Comparison of ENCODE assay signal across 1 cellular context in the genomic region with DNA sequence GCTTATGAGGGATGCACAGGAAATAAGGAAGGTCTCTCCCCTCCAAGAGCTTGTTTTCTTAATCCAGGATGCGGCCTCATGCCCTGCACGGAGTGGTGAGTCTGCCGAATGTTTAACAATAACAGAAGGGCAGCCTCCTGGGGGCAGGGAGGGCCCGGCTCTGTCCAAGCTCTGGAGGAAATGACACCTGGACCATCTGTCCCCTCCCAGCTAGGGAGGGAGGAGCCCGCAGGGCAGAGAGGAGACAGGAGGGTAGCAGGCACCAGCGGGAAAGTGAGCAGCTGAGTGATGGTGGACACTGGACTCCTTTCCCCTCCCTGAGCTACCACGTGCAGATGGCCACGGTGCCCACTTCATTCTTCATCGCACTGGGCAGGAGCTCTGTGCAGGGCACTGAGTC.
TF ChIP-seq lines count a peak whose summit lies in the region.

No MANE protein-coding gene starts in this region.

TF ChIP-seq in GM23338, 12 proteins besides CTCF, POLR2A, EP300 and RAD21:
- TF ChIP-seq EZH2 (IDR thresholded peaks at IDR 0.05; ENCODE audit: low read depth, unreplicated experiment) = no peak
- TF ChIP-seq, protein P1, sequence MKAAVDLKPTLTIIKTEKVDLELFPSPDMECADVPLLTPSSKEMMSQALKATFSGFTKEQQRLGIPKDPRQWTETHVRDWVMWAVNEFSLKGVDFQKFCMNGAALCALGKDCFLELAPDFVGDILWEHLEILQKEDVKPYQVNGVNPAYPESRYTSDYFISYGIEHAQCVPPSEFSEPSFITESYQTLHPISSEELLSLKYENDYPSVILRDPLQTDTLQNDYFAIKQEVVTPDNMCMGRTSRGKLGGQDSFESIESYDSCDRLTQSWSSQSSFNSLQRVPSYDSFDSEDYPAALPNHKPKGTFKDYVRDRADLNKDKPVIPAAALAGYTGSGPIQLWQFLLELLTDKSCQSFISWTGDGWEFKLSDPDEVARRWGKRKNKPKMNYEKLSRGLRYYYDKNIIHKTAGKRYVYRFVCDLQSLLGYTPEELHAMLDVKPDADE (IDR thresholded peaks at IDR 0.05) = no peak
- no peak for TF ChIP-seq JUNB (IDR thresholded peaks at IDR 0.05; ENCODE audit: unreplicated experiment)
- no peak for TF ChIP-seq POLR2AphosphoS5 (IDR thresholded peaks at IDR 0.05; ENCODE audit: low read depth)
- TF ChIP-seq STAT1 (IDR thresholded peaks at IDR 0.05; ENCODE audit: unreplicated experiment) = no peak
- TF ChIP-seq, protein P2, sequence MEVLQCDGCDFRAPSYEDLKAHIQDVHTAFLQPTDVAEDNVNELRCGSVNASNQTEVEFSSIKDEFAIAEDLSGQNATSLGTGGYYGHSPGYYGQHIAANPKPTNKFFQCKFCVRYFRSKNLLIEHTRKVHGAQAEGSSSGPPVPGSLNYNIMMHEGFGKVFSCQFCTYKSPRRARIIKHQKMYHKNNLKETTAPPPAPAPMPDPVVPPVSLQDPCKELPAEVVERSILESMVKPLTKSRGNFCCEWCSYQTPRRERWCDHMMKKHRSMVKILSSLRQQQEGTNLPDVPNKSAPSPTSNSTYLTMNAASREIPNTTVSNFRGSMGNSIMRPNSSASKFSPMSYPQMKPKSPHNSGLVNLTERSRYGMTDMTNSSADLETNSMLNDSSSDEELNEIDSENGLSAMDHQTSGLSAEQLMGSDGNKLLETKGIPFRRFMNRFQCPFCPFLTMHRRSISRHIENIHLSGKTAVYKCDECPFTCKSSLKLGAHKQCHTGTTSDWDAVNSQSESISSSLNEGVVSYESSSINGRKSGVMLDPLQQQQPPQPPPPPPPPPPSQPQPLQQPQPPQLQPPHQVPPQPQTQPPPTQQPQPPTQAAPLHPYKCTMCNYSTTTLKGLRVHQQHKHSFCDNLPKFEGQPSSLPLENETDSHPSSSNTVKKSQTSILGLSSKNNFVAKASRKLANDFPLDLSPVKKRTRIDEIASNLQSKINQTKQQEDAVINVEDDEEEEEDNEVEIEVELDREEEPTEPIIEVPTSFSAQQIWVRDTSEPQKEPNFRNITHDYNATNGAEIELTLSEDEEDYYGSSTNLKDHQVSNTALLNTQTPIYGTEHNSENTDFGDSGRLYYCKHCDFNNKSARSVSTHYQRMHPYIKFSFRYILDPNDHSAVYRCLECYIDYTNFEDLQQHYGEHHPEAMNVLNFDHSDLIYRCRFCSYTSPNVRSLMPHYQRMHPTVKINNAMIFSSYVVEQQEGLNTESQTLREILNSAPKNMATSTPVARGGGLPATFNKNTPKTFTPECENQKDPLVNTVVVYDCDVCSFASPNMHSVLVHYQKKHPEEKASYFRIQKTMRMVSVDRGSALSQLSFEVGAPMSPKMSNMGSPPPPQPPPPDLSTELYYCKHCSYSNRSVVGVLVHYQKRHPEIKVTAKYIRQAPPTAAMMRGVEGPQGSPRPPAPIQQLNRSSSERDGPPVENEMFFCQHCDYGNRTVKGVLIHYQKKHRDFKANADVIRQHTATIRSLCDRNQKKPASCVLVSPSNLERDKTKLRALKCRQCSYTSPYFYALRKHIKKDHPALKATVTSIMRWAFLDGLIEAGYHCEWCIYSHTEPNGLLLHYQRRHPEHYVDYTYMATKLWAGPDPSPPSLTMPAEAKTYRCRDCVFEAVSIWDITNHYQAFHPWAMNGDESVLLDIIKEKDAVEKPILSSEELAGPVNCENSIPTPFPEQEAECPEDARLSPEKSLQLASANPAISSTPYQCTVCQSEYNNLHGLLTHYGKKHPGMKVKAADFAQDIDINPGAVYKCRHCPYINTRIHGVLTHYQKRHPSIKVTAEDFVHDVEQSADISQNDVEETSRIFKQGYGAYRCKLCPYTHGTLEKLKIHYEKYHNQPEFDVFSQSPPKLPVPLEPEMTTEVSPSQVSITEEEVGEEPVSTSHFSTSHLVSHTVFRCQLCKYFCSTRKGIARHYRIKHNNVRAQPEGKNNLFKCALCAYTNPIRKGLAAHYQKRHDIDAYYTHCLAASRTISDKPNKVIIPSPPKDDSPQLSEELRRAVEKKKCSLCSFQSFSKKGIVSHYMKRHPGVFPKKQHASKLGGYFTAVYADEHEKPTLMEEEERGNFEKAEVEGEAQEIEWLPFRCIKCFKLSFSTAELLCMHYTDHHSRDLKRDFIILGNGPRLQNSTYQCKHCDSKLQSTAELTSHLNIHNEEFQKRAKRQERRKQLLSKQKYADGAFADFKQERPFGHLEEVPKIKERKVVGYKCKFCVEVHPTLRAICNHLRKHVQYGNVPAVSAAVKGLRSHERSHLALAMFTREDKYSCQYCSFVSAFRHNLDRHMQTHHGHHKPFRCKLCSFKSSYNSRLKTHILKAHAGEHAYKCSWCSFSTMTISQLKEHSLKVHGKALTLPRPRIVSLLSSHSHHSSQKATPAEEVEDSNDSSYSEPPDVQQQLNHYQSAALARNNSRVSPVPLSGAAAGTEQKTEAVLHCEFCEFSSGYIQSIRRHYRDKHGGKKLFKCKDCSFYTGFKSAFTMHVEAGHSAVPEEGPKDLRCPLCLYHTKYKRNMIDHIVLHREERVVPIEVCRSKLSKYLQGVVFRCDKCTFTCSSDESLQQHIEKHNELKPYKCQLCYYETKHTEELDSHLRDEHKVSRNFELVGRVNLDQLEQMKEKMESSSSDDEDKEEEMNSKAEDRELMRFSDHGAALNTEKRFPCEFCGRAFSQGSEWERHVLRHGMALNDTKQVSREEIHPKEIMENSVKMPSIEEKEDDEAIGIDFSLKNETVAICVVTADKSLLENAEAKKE (CRISPR knock-in tag; IDR thresholded peaks at IDR 0.05) = no peak
- TF ChIP-seq CREB1 (CRISPR knock-in tag; IDR thresholded peaks at IDR 0.05; ENCODE audit: low read depth) = no peak
- TF ChIP-seq ZNF331 (CRISPR knock-in tag; IDR thresholded peaks at IDR 0.05; ENCODE audit: low read depth) = no peak
- TF ChIP-seq EZH2phosphoT487 (IDR thresholded peaks at IDR 0.05; ENCODE audit: unreplicated experiment) = no peak
- no peak for TF ChIP-seq NANOG (IDR thresholded peaks at IDR 0.05; ENCODE audit: borderline replicate concordance)
